Comparison of ENCODE assay signal across 9 cellular contexts in the genomic region with DNA sequence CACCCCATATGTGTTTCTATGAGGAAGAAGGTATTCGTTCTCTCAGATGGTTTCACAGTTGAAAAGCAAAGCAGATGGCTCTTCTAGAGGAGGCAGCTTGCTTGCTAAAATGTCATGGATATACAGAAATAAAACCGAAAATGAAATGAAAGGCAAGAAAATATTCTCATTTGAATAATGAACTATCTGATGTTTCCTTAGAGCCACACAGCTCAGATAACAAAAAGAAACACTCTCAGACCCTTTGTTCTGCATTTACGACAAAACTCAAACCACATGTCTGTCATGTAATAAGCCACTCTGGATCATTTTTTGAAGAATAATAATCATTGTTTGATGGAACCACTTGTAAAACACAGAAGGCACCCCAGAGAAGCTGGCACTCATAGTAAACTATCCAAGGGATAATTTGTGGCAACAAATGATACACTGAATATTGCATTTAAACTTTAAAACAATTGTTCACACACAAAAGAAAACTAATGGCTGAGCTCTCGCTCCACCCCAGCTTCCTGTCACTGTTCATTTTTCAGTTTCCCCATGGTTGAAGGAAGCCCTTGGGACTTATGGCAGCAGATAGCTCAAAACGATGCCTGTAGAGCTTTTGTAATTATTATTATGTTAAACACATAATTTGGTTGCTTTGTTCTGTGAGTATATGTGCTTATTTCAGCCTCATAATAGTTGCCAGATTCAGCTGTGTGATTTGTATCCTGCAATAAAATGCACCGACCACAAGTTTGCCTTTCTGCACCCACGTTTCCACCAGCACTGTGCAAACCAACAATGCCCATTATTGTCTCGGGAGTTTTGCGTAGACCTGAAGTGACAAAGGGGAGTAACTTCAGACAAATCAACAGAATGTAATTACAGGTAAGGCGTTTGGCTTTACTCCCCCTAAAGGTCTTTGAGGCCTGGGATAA.
DNase-seq lines count a peak whose midpoint lies in the region; ATAC-seq, FAIRE-seq and TF ChIP-seq lines count a peak whose summit lies in the region.
"Had no signal": no experiment of that assay in that cellular context is flagged by ENCODE, and none has a peak within 500 bp of the region (broad histone marks: within the 10 kb centered on the region; RNA-seq: fewer than 3 reads in every experiment).

No MANE protein-coding gene starts in this region.

- H3K27ac ChIP-seq in kidney (ENCODE audit: low read depth in 2 of 2, low read length in 2 of 2): no peak overlapping the region
- H3K27ac ChIP-seq: vagina had no signal

- no peaks in the 10 kb centered on the region for H3K9me3 Mint-ChIP-seq in activated naive CD4-positive, alpha-beta T cell treated with anti-CD3 and anti-CD28 coated beads, Interleukin-2, amount 10 ng/mL, durations not matched to agents 7 days and 5 days
- H3K9me3 Mint-ChIP-seq in stimulated activated naive B cell treated with anti-CD40 and anti-IgM and Interleukin-4, amounts not matched to agents 10 μg/mL and 1 μg/mL and 100 μg/mL, for 72 hours: peaks cover 0 to 4% of the 10 kb centered on the region in 2 donors
- H3K9me3 Mint-ChIP-seq in HFFc6: no peaks in the 10 kb centered on the region; the same call in none of the 2 replicates

- TF ChIP-seq CTCF in HFFc6 (IDR thresholded peaks at IDR 0.05) (no peak), kidney (IDR thresholded peaks at IDR 0.05; ENCODE audit: borderline replicate concordance, extremely low read depth, insufficient read depth) (no peak)

- H3K4me3 Mint-ChIP-seq in activated naive CD4-positive, alpha-beta T cell treated with anti-CD3 and anti-CD28 coated beads, Interleukin-2, amount 10 ng/mL, durations not matched to agents 7 days and 5 days: no peak overlapping the region
- H3K4me3 Mint-ChIP-seq in stimulated activated naive B cell treated with anti-CD40 and anti-IgM and Interleukin-4, amounts not matched to agents 10 μg/mL and 1 μg/mL and 100 μg/mL, for 72 hours: peak overlapping the region; percentile 10 to 47
- no peak overlapping the region for H3K4me3 Mint-ChIP-seq in HFFc6

- no peak overlapping the region for H3K9ac ChIP-seq in kidney (ENCODE audit: low read length in 2 of 2)

- ATAC-seq in HG02852 (IDR thresholded peaks at IDR 0.05; ENCODE audit: unreplicated experiment): peak; percentile 77
- ATAC-seq in stimulated activated naive B cell treated with anti-CD40 and anti-IgM and Interleukin-4, amounts not matched to agents 10 μg/mL and 1 μg/mL and 100 μg/mL, for 72 hours (replicated peaks): peak; percentile 68 to 83

- FAIRE-seq in kidney (lab: Jason Lieb, UNC): no peak

- no peaks in the 10 kb centered on the region for H3K36me3 ChIP-seq in kidney (ENCODE audit: control insufficient read depth in 1 of 2, insufficient read depth in 2 of 2, low read length in 2 of 2)
- H3K36me3 ChIP-seq: vagina had no signal

- DNase-seq in activated naive CD4-positive, alpha-beta T cell treated with anti-CD3 and anti-CD28 coated beads, Interleukin-2, amount 10 ng/mL, durations not matched to agents 7 days and 5 days: no peak
- DNase-seq in activated naive CD4-positive, alpha-beta T cell treated with anti-CD3 and anti-CD28 coated beads, Interleukin-2, amount 50 U/mL, for 16 hours: no peak
- DNase-seq in NCI-H1436 treated with DMSO at 0.1 percent for 48 hours (lab: John Stamatoyannopoulos, UW): peak; percentile 53
- DNase-seq in stimulated activated naive B cell treated with anti-CD40 and anti-IgM and Interleukin-4, amounts not matched to agents 10 μg/mL and 1 μg/mL and 100 μg/mL, for 72 hours: no peak
- no peak for DNase-seq in HFFc6
- no peak for DNase-seq in kidney
- DNase-seq in NCI-H1694 (lab: John Stamatoyannopoulos, UW): no peak

- intact Hi-C loops in kidney (cut with DNase I): no loop called here

- no peaks in the 10 kb centered on the region for H3K9me3 ChIP-seq in kidney (ENCODE audit: control insufficient read depth in 1 of 2, low read length in 2 of 2)
- H3K9me3 ChIP-seq: vagina had no signal

- H3K27me3 Mint-ChIP-seq in activated naive CD4-positive, alpha-beta T cell treated with anti-CD3 and anti-CD28 coated beads, Interleukin-2, amount 10 ng/mL, durations not matched to agents 7 days and 5 days: no peaks in the 10 kb centered on the region
- H3K27me3 Mint-ChIP-seq in stimulated activated naive B cell treated with anti-CD40 and anti-IgM and Interleukin-4, amounts not matched to agents 10 μg/mL and 1 μg/mL and 100 μg/mL, for 72 hours: no peaks in the 10 kb centered on the region
- no peaks in the 10 kb centered on the region for H3K27me3 Mint-ChIP-seq in HFFc6 (ENCODE audit: insufficient read depth)

- H3K27ac Mint-ChIP-seq in activated naive CD4-positive, alpha-beta T cell treated with anti-CD3 and anti-CD28 coated beads, Interleukin-2, amount 10 ng/mL, durations not matched to agents 7 days and 5 days: peak overlapping the region; percentile 78
- peak overlapping the region; percentile 65 for H3K27ac Mint-ChIP-seq in stimulated activated naive B cell treated with anti-CD40 and anti-IgM and Interleukin-4, amounts not matched to agents 10 μg/mL and 1 μg/mL and 100 μg/mL, for 72 hours
- H3K27ac Mint-ChIP-seq in HFFc6: no peak overlapping the region

- no peak overlapping the region for H3K4me3 ChIP-seq in kidney (ENCODE audit: low read length in 2 of 2)
- H3K4me3 ChIP-seq: vagina had no signal

- CTCF ChIA-PET in activated naive CD4-positive, alpha-beta T cell treated with anti-CD3 and anti-CD28 coated beads, Interleukin-2, amount 10 ng/mL, durations not matched to agents 7 days and 5 days (lab: Charles Lee): no interaction called here

- H3K4me1 Mint-ChIP-seq in activated naive CD4-positive, alpha-beta T cell treated with anti-CD3 and anti-CD28 coated beads, Interleukin-2, amount 10 ng/mL, durations not matched to agents 7 days and 5 days: peaks cover 16% of the 10 kb centered on the region
- peaks cover 11 to 33% of the 10 kb centered on the region in 2 donors for H3K4me1 Mint-ChIP-seq in stimulated activated naive B cell treated with anti-CD40 and anti-IgM and Interleukin-4, amounts not matched to agents 10 μg/mL and 1 μg/mL and 100 μg/mL, for 72 hours
- no peaks in the 10 kb centered on the region for H3K4me1 Mint-ChIP-seq in HFFc6 (ENCODE audit: low read depth)

- H3K4me1 ChIP-seq in kidney (ENCODE audit: control insufficient read depth in 1 of 2, insufficient read depth in 1 of 2, low read depth in 1 of 2, low read length in 2 of 2): no peaks in the 10 kb centered on the region
- H3K4me1 ChIP-seq: vagina had no signal

- H3K36me3 Mint-ChIP-seq in activated naive CD4-positive, alpha-beta T cell treated with anti-CD3 and anti-CD28 coated beads, Interleukin-2, amount 10 ng/mL, durations not matched to agents 7 days and 5 days: no peaks in the 10 kb centered on the region
- H3K36me3 Mint-ChIP-seq in stimulated activated naive B cell treated with anti-CD40 and anti-IgM and Interleukin-4, amounts not matched to agents 10 μg/mL and 1 μg/mL and 100 μg/mL, for 72 hours: peaks cover 0 to 3% of the 10 kb centered on the region in 2 donors
- H3K36me3 Mint-ChIP-seq in HFFc6 (ENCODE audit: low read depth): no peaks in the 10 kb centered on the region

Comparison
In these comparisons a context has a peak if more than half of its experiments do, and no peak if none do; other contexts are left out.
1. H3K4me3 Mint-ChIP-seq: peak in stimulated activated naive B cell treated with anti-CD40 and anti-IgM and Interleukin-4, amounts not matched to agents 10 μg/mL and 1 μg/mL and 100 μg/mL, for 72 hours (2 of 2); none in activated naive CD4-positive, alpha-beta T cell treated with anti-CD3 and anti-CD28 coated beads, Interleukin-2, amount 10 ng/mL, durations not matched to agents 7 days and 5 days (single experiment) and HFFc6 (single experiment).